ENCODE assay signal across 31 cellular contexts in genomic region chr3:85303156-85303555, GRCh38.
"Had no signal": no experiment of that assay in that cellular context is flagged by ENCODE, and none has a peak within 500 bp of the region (broad histone marks: within the 10 kb centered on the region; RNA-seq: fewer than 3 reads in every experiment).

No MANE protein-coding gene starts in this region.

- H3K27me3 ChIP-seq: hepatocyte, sigmoid colon, thyroid gland, upper lobe of left lung, vagina had no signal

- H3K9me3 ChIP-seq: mucosa of descending colon, sigmoid colon, thyroid gland, upper lobe of left lung, vagina had no signal

- H3K4me3 ChIP-seq: hepatocyte, mucosa of descending colon, sigmoid colon, thyroid gland, upper lobe of left lung, vagina had no signal

- H3K4me2 ChIP-seq: hepatocyte had no signal

- H3K36me3 ChIP-seq: sigmoid colon, thyroid gland, upper lobe of left lung, vagina had no signal

- H3K36me3 Mint-ChIP-seq: activated naive CD8-positive, alpha-beta T cell; memory B cell; natural killer cell treated with Interleukin-12 subunit alpha and Interleukin-12 subunit beta and Interleukin-15 and Interleukin-18, amount 100 ng/mL, for 72 hours; stimulated activated memory B cell treated with anti-CD40 and anti-IgM and Interleukin-4, amounts not matched to agents 10 μg/mL and 1 μg/mL and 100 μg/mL, for 72 hours had no signal

- H3K4me1 ChIP-seq: sigmoid colon, thyroid gland, upper lobe of left lung, vagina had no signal

- H3K27ac ChIP-seq: epithelial cell of prostate, hepatocyte, sigmoid colon, thyroid gland, upper lobe of left lung, vagina had no signal

- H3K27me3 Mint-ChIP-seq: activated B cell treated with CpG ODN at 0.5 μM for 24 hours; activated CD4-positive, alpha-beta T cell treated with anti-CD3 and anti-CD28 coated beads for 36 hours; activated naive CD8-positive, alpha-beta T cell; dendritic cell treated with granulocyte-macrophage colony-stimulating factor and Interleukin-4, amounts not matched to agents 40 ng/mL and 50 ng/mL, for 4 days; memory B cell; natural killer cell treated with Interleukin-12 subunit alpha and Interleukin-12 subunit beta and Interleukin-15 and Interleukin-18, amount 100 ng/mL, for 72 hours; stimulated activated memory B cell treated with anti-CD40 and anti-IgM and Interleukin-4, amounts not matched to agents 10 μg/mL and 1 μg/mL and 100 μg/mL, for 72 hours; stimulated activated naive CD8-positive, alpha-beta T cell treated with anti-CD3 and anti-CD28 coated beads, Interleukin-15, amount 100 ng/mL, for 72 hours had no signal

- H3K4me3 Mint-ChIP-seq: activated B cell treated with CpG ODN at 0.5 μM for 24 hours; activated CD4-positive, alpha-beta T cell treated with anti-CD3 and anti-CD28 coated beads for 36 hours; activated naive CD8-positive, alpha-beta T cell; activated T-cell treated with anti-CD3 and anti-CD28 coated beads, Interleukin-2, amount 50 U/mL, for 72 hours; dendritic cell treated with granulocyte-macrophage colony-stimulating factor and Interleukin-4, amounts not matched to agents 40 ng/mL and 50 ng/mL, for 4 days; memory B cell; natural killer cell treated with Interleukin-12 subunit alpha and Interleukin-12 subunit beta and Interleukin-15 and Interleukin-18, amount 100 ng/mL, for 72 hours; stimulated activated memory B cell treated with anti-CD40 and anti-IgM and Interleukin-4, amounts not matched to agents 10 μg/mL and 1 μg/mL and 100 μg/mL, for 72 hours; stimulated activated naive CD8-positive, alpha-beta T cell treated with anti-CD3 and anti-CD28 coated beads, Interleukin-15, amount 100 ng/mL, for 72 hours had no signal

- H3K27ac Mint-ChIP-seq: activated B cell treated with CpG ODN at 0.5 μM for 24 hours; activated CD4-positive, alpha-beta T cell treated with anti-CD3 and anti-CD28 coated beads for 36 hours; activated naive CD8-positive, alpha-beta T cell; activated T-cell treated with anti-CD3 and anti-CD28 coated beads, Interleukin-2, amount 50 U/mL, for 72 hours; dendritic cell treated with granulocyte-macrophage colony-stimulating factor and Interleukin-4, amounts not matched to agents 40 ng/mL and 50 ng/mL, for 4 days; memory B cell; natural killer cell treated with Interleukin-12 subunit alpha and Interleukin-12 subunit beta and Interleukin-15 and Interleukin-18, amount 100 ng/mL, for 72 hours; stimulated activated memory B cell treated with anti-CD40 and anti-IgM and Interleukin-4, amounts not matched to agents 10 μg/mL and 1 μg/mL and 100 μg/mL, for 72 hours; stimulated activated naive CD8-positive, alpha-beta T cell treated with anti-CD3 and anti-CD28 coated beads, Interleukin-15, amount 100 ng/mL, for 72 hours had no signal

- H2AFZ ChIP-seq: hepatocyte had no signal

- H3K4me1 Mint-ChIP-seq: activated B cell treated with CpG ODN at 0.5 μM for 24 hours; activated CD4-positive, alpha-beta T cell treated with anti-CD3 and anti-CD28 coated beads for 36 hours; memory B cell; stimulated activated memory B cell treated with anti-CD40 and anti-IgM and Interleukin-4, amounts not matched to agents 10 μg/mL and 1 μg/mL and 100 μg/mL, for 72 hours; stimulated activated naive CD8-positive, alpha-beta T cell treated with anti-CD3 and anti-CD28 coated beads, Interleukin-15, amount 100 ng/mL, for 72 hours had no signal

- H3K9me3 Mint-ChIP-seq: activated B cell treated with CpG ODN at 0.5 μM for 24 hours; activated T-cell treated with anti-CD3 and anti-CD28 coated beads, Interleukin-2, amount 50 U/mL, for 72 hours; dendritic cell treated with granulocyte-macrophage colony-stimulating factor and Interleukin-4, amounts not matched to agents 40 ng/mL and 50 ng/mL, for 4 days; memory B cell; stimulated activated memory B cell treated with anti-CD40 and anti-IgM and Interleukin-4, amounts not matched to agents 10 μg/mL and 1 μg/mL and 100 μg/mL, for 72 hours had no signal

- DNase-seq: activated B cell treated with CpG ODN at 0.5 μM for 24 hours; activated CD4-positive, alpha-beta T cell treated with anti-CD3 and anti-CD28 coated beads for 36 hours; activated CD4-positive, alpha-beta T cell treated with anti-CD3 and anti-CD28 coated beads, Interleukin-2, amount 50 U/mL, for 4 hours; activated effector memory CD4-positive, alpha-beta T cell treated with Interleukin-2 at 50 U/mL for 16 hours; activated naive CD4-positive, alpha-beta T cell treated with Interleukin-2 at 50 U/mL for 16 hours; activated T-cell treated with anti-CD3 and anti-CD28 coated beads for 4 hours; activated T-cell treated with anti-CD3 and anti-CD28 coated beads, Interleukin-2, amount 50 U/mL, for 72 hours; aorta; central memory CD4-positive, alpha-beta T cell; effector CD4-positive, alpha-beta T cell; glutamatergic neuron; kidney; left colon; mucosa of descending colon; sigmoid colon; small intestine; stimulated activated CD4-positive, alpha-beta T cell treated with anti-CD3 and anti-CD28 coated beads, Interleukin-4, amount 100 ng/mL, for 4 hours; stimulated activated CD8-positive, alpha-beta memory T cell treated with anti-CD3 and anti-CD28 coated beads, Interleukin-4, amount 100 ng/mL, for 48 hours; stimulated activated naive CD8-positive, alpha-beta T cell treated with anti-CD3 and anti-CD28 coated beads, Interleukin-15, amount 100 ng/mL, for 72 hours; substantia nigra; T-helper 2 cell; thyroid gland; upper lobe of left lung had no signal
